In genomic region chr19:12913871-12914690, GRCh38 we compare ENCODE assay signal across 6 cellular contexts.
A peak's percentile ranks its signal among the peaks of the same experiment; 100 is the strongest.
DNase-seq lines count a peak whose midpoint lies in the region; ATAC-seq lines count a peak whose summit lies in the region.

No MANE protein-coding gene starts in this region.

- no peaks in the 10 kb centered on the region for H3K9me3 ChIP-seq in endocrine pancreas (ENCODE audit: control insufficient read depth, low read length)

- no peaks in the 10 kb centered on the region for H3K36me3 ChIP-seq in endocrine pancreas (ENCODE audit: control insufficient read depth, insufficient read depth, low read length)

- H3K4me3 ChIP-seq in endocrine pancreas (ENCODE audit: control insufficient read depth, insufficient read depth, low read length) = no peak overlapping the region

- peak overlapping the region; percentile 15 for H3K9ac ChIP-seq in endocrine pancreas (ENCODE audit: control insufficient read depth, insufficient read depth, low read length)

- ATAC-seq in HG02852 (IDR thresholded peaks at IDR 0.05; ENCODE audit: unreplicated experiment) = no peak
- no peak for ATAC-seq in GM19467 (IDR thresholded peaks at IDR 0.05; ENCODE audit: unreplicated experiment)

- no peaks in the 10 kb centered on the region for H3K4me1 ChIP-seq in endocrine pancreas (ENCODE audit: control insufficient read depth, insufficient read depth, low read length)

- DNase-seq in COLO668 (lab: John Stamatoyannopoulos, UW; ENCODE audit: unreplicated experiment) = peak; percentile 33
- peak; percentile 84 for DNase-seq in SIG-M5 treated with dmso at 0.1 percent for 504 hours (lab: John Stamatoyannopoulos, UW; ENCODE audit: unreplicated experiment)
- DNase-seq in substantia nigra (lab: John Stamatoyannopoulos, UW) = peak in 15 of 49 donors; percentile 7 to 57 (median 24)

- H3K27ac ChIP-seq in substantia nigra (ENCODE audit: low read depth, low read length, poor library complexity, severe bottlenecking) = peak overlapping the region; percentile 78

- no peaks in the 10 kb centered on the region for H3K27me3 ChIP-seq in endocrine pancreas (ENCODE audit: control insufficient read depth, insufficient read depth, low read length)
